Comparison of ENCODE assay signal across 8 cellular contexts in the genomic region with DNA sequence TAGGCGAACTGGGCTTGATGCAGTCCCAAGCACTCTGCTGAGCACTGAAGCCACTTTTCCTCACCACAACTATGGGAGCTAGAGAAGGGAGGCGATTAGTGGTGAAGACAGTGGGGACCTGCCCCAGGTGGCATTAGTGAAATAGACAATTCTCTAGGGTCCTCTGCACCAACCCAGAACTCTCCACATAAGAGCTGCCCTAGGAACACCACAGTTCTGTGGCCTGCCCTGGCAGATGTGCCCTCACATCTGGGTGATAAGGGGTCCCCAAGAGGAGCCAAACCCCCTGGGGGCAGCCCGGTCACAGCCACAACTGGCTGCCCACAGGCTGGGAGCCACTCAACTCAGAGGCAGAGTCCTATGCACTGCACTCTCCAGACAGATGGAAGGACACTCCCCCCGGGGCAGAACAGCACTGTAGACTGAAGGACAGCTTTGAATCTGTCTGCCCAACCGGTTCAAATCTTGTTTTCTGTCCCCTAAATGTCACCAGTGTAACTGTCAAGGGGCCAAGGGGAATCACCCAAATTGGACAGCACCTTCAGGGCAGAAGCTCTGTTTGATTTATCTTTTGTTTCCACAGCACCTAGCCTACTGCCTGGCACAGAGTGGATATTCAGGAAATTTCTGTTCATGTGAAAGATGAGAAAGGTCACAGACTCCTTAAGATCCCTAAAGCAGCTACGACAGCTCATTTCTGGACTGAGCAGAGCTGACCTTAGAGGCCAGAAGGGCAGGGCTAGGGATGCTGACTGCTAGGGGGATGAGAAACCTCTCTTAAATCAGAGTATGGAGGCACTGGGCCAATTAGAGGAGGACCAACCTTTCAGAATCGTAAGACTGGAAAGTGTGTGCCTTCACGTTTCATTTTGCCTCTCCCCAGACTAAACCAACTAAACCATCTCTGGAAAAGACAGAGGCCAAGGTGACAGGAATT. TPM values are rescaled to one million over a fixed set of nuclear protein-coding genes. Genes with fewer than 3 reads are reported as not detected.
DNase-seq lines count a peak whose midpoint lies in the region; ATAC-seq and TF ChIP-seq lines count a peak whose summit lies in the region.

No MANE protein-coding gene starts in this region.

- no peak for DNase-seq in activated T-helper 2 cell treated with anti-CD3 and anti-CD28 coated beads, Interferon-gamma antibody, Interleukin-2, Interleukin-4, amounts not matched to agents 10 μg/mL and 5 μg/mL and 100 μg/mL, durations not matched to agents 14 hours and 24 hours and 36 hours (ENCODE audit: low spot score)
- DNase-seq in NCI-H510A (lab: John Stamatoyannopoulos, UW) (no peak), esophagus muscularis mucosa (ENCODE audit: extremely low spot score) (no peak), NCI-H446 treated with DMSO at 0.1 percent for 48 hours (lab: John Stamatoyannopoulos, UW) (no peak), NCI-H1048 (lab: John Stamatoyannopoulos, UW) (no peak)

- H3K27me3 ChIP-seq in rectal smooth muscle tissue (ENCODE audit: control insufficient read depth, insufficient read depth, low read length) (no peaks in the 10 kb centered on the region), esophagus muscularis mucosa (no peaks in the 10 kb centered on the region)

- intact Hi-C loops in activated T-helper 2 cell treated with anti-CD3 and anti-CD28 coated beads, Interferon-gamma antibody, Interleukin-2, Interleukin-4, amounts not matched to agents 10 μg/mL and 5 μg/mL and 100 μg/mL, durations not matched to agents 14 hours and 24 hours and 36 hours (cut with micrococcal nuclease): no loop called here
- intact Hi-C loops in esophagus muscularis mucosa (cut with DNase I): loop anchor here (5.0 kb wide), 2 partner anchors 34 to 46 kb away; no protein-coding TSS in a partner anchor

- TF ChIP-seq EP300 in esophagus muscularis mucosa (IDR thresholded peaks at IDR 0.05): no peak

- no peaks in the 10 kb centered on the region for H3K9me3 ChIP-seq in esophagus muscularis mucosa

- no peak for TF ChIP-seq POLR2A in esophagus muscularis mucosa (IDR thresholded peaks at IDR 0.05; ENCODE audit: low read depth)

- H3K27ac Mint-ChIP-seq in activated T-helper 2 cell treated with anti-CD3 and anti-CD28 coated beads, Interferon-gamma antibody, Interleukin-2, Interleukin-4, amounts not matched to agents 10 μg/mL and 5 μg/mL and 100 μg/mL, durations not matched to agents 14 hours and 24 hours and 36 hours: peak overlapping the region; percentile 55

- H3K4me3 ChIP-seq in rectal smooth muscle tissue (ENCODE audit: low read length) (no peak overlapping the region), esophagus muscularis mucosa (no peak overlapping the region)

- H3K36me3 ChIP-seq in rectal smooth muscle tissue (ENCODE audit: control insufficient read depth, insufficient read depth, low read length): no peaks in the 10 kb centered on the region
- H3K36me3 ChIP-seq in esophagus muscularis mucosa: peaks cover 0 to 10% (median 2%) of the 10 kb centered on the region in 4 donors

- no peak for TF ChIP-seq CTCF in esophagus muscularis mucosa (IDR thresholded peaks at IDR 0.05)

- no peaks in the 10 kb centered on the region for H3K27me3 Mint-ChIP-seq in activated T-helper 2 cell treated with anti-CD3 and anti-CD28 coated beads, Interferon-gamma antibody, Interleukin-2, Interleukin-4, amounts not matched to agents 10 μg/mL and 5 μg/mL and 100 μg/mL, durations not matched to agents 14 hours and 24 hours and 36 hours (ENCODE audit: low read depth)

- H3K9ac ChIP-seq in rectal smooth muscle tissue (ENCODE audit: low read length): no peak overlapping the region

- peaks cover 52% of the 10 kb centered on the region for H3K36me3 Mint-ChIP-seq in activated T-helper 2 cell treated with anti-CD3 and anti-CD28 coated beads, Interferon-gamma antibody, Interleukin-2, Interleukin-4, amounts not matched to agents 10 μg/mL and 5 μg/mL and 100 μg/mL, durations not matched to agents 14 hours and 24 hours and 36 hours (ENCODE audit: low read depth)

- peaks cover 60% of the 10 kb centered on the region for H3K4me1 ChIP-seq in rectal smooth muscle tissue (ENCODE audit: control insufficient read depth, insufficient read depth, low read length)
- H3K4me1 ChIP-seq in esophagus muscularis mucosa: peaks cover 0 to 83% (median 40%) of the 10 kb centered on the region in 4 donors

- 52% methylated on average over 8 of the region's 8 CpGs for WGBS in esophagus muscularis mucosa

- peaks cover 49% of the 10 kb centered on the region for H3K4me1 Mint-ChIP-seq in activated T-helper 2 cell treated with anti-CD3 and anti-CD28 coated beads, Interferon-gamma antibody, Interleukin-2, Interleukin-4, amounts not matched to agents 10 μg/mL and 5 μg/mL and 100 μg/mL, durations not matched to agents 14 hours and 24 hours and 36 hours (ENCODE audit: low read depth)

- peak; percentile 19 for ATAC-seq in GM18868 (IDR thresholded peaks at IDR 0.05; ENCODE audit: unreplicated experiment)
- peak; percentile 10 for ATAC-seq in HG02852 (IDR thresholded peaks at IDR 0.05; ENCODE audit: unreplicated experiment)

- no peaks in the 10 kb centered on the region for H3K9me3 Mint-ChIP-seq in activated T-helper 2 cell treated with anti-CD3 and anti-CD28 coated beads, Interferon-gamma antibody, Interleukin-2, Interleukin-4, amounts not matched to agents 10 μg/mL and 5 μg/mL and 100 μg/mL, durations not matched to agents 14 hours and 24 hours and 36 hours

- H3K27ac ChIP-seq in rectal smooth muscle tissue (ENCODE audit: low read depth, low read length) (peak overlapping the region; percentile 56), esophagus muscularis mucosa (replicated peaks in 1 of 4) (peak overlapping the region in 1 of 4 donors; percentile 100)

- no peak overlapping the region for H3K4me3 Mint-ChIP-seq in activated T-helper 2 cell treated with anti-CD3 and anti-CD28 coated beads, Interferon-gamma antibody, Interleukin-2, Interleukin-4, amounts not matched to agents 10 μg/mL and 5 μg/mL and 100 μg/mL, durations not matched to agents 14 hours and 24 hours and 36 hours (ENCODE audit: low read depth)

RNA-seq across cellular contexts. Expression of gene ITPKB, which starts 41.2 kb away (rescaled TPM):
- 27.6 and 30.0 TPM in 2 replicates for total RNA-seq in activated T-helper 2 cell treated with anti-CD3 and anti-CD28 coated beads, Interferon-gamma antibody, Interleukin-2, Interleukin-4, amounts not matched to agents 10 μg/mL and 5 μg/mL and 100 μg/mL, durations not matched to agents 14 hours and 24 hours and 36 hours
- 100 to 1,000 TPM in 2 of 4 donors, 10 to 100 TPM in 2; 71.1 to 156 (median 116) TPM for total RNA-seq in esophagus muscularis mucosa
